8 cellular contexts compared by ENCODE assay signal in genomic region chr11:86800076-86800955, GRCh38. TPM values are rescaled to one million over a fixed set of nuclear protein-coding genes. Genes with fewer than 3 reads are reported as not detected.
A peak's percentile ranks its signal among the peaks of the same experiment; 100 is the strongest.
DNase-seq lines count a peak whose midpoint lies in the region; ATAC-seq and TF ChIP-seq lines count a peak whose summit lies in the region.

Gene PRSS23 (plus strand): TSS chr11:86800542. CDS start chr11:86807644, 7,102 bp downstream.

- WGBS in right lobe of liver (ENCODE audit: insufficient coverage, low coverage, low lambda C conversion rate, missing lambda C conversion rate): 0% methylated on average over 1 of the region's 97 CpGs

- no peak for TF ChIP-seq CTCF in right lobe of liver (IDR thresholded peaks at IDR 0.05)

- peak; percentile 66 for DNase-seq in NCI-H2029 (lab: John Stamatoyannopoulos, UW)
- no peak for DNase-seq in NCI-H2029 treated with DMSO at 0.1 percent for 48 hours (lab: John Stamatoyannopoulos, UW)
- DNase-seq in HT1080 (ENCODE audit: low read depth): peak; percentile 56
- DNase-seq in T1000 (lab: John Stamatoyannopoulos, UW): peak; percentile 23
- peak; percentile 86 for DNase-seq in ecto neural progenitor cell (ENCODE audit: low spot score)
- peak; percentile 60 to 78 (median 63) for DNase-seq in right lobe of liver
- peak; percentile 20 to 34 for DNase-seq in stimulated activated CD8-positive, alpha-beta memory T cell treated with anti-CD3 and anti-CD28 coated beads, Interleukin-15, amount 100 ng/mL, for 48 hours (ENCODE audit: low read depth in 2 of 2)
- DNase-seq in effector CD8-positive, alpha-beta T cell (lab: John Stamatoyannopoulos, UW): no peak

- peak within 1 kb of the TSS; percentile 45 to 55 (median 49) for H3K4me3 ChIP-seq in right lobe of liver

- H3K27me3 ChIP-seq in right lobe of liver: no peaks in the 10 kb centered on the region

- peak within 1 kb of the TSS in 2 of 3 donors; percentile 19 to 28 for H3K27ac ChIP-seq in right lobe of liver

- peaks cover 0 to 7% (median 2%) of the 10 kb centered on the region in 4 donors for H3K4me1 ChIP-seq in right lobe of liver

- no peaks in the 10 kb centered on the region for H3K36me3 ChIP-seq in right lobe of liver

- TF ChIP-seq POLR2A in right lobe of liver (IDR thresholded peaks at IDR 0.05): peak; percentile 62

- intact Hi-C loops in right lobe of liver (cut with DNase I): no loop called here

- H3K9me3 ChIP-seq in right lobe of liver: no peaks in the 10 kb centered on the region

- peak; percentile 87 to 90 (median 90) for ATAC-seq in right lobe of liver

RNA-seq across cellular contexts. Expression of gene PRSS23, which starts in this region (rescaled TPM):
- total RNA-seq in HT1080 (2014; rRNA removed; shearing (Covaris generic)): 537 and 633 TPM in 2 replicates
- 229 and 233 TPM in 2 replicates for polyA plus RNA-seq in HT1080 (2015; cell fraction: cytosol; rRNA removed)
- 137 and 143 TPM in 2 replicates for polyA plus RNA-seq in HT1080 (2015; cell fraction: nucleus; rRNA removed)
- total RNA-seq in right lobe of liver: 10 to 100 TPM in 3 of 6 experiments, 1 to 10 TPM in 3; 6.9 to 17.8 (median 9.4) TPM

Comparison
In these comparisons a context has a peak if more than half of its experiments do, and no peak if none do; other contexts are left out.
1. RNA of gene PRSS23 (total RNA-seq): 537 to 633 TPM in HT1080; 6.9 to 17.8 TPM in right lobe of liver; every median in the first group is over 10 times any median in the second.
2. DNase-seq: peak in NCI-H2029 (single experiment), HT1080 (single experiment), T1000 (single experiment), ecto neural progenitor cell (single experiment), right lobe of liver (3 of 3) and stimulated activated CD8-positive, alpha-beta memory T cell treated with anti-CD3 and anti-CD28 coated beads, Interleukin-15, amount 100 ng/mL, for 48 hours (2 of 2); none in NCI-H2029 treated with DMSO at 0.1 percent for 48 hours (single experiment) and effector CD8-positive, alpha-beta T cell (single experiment).